ENCODE assay signal across 8 cellular contexts in genomic region chr17:8153550-8153956, GRCh38.
DNase-seq lines count a peak whose midpoint lies in the region; ATAC-seq and TF ChIP-seq lines count a peak whose summit lies in the region.

No MANE protein-coding gene starts in this region.

- no peak for ATAC-seq in GM21619 (IDR thresholded peaks at IDR 0.05; ENCODE audit: unreplicated experiment)

- H3K27ac ChIP-seq in HL-60 (replicated peaks), result peak overlapping the region; percentile 61

- DNase-seq in AG08396 (ENCODE audit: low spot score), result peak; percentile 81
- no peak for DNase-seq in HL-60 (ENCODE audit: low read depth in 1 of 2, low spot score in 1 of 2)
- DNase-seq in activated CD4-positive, alpha-beta T cell treated with anti-CD3 and anti-CD28 coated beads, Interleukin-2, amount 50 U/mL, for 48 hours, result peak; percentile 70 to 79
- peak; percentile 98 for DNase-seq in epithelial cell of esophagus (ENCODE audit: low read depth)
- DNase-seq in midbrain (lab: John Stamatoyannopoulos, UW), result peak; percentile 74
- DNase-seq in stromal cell of bone marrow (ENCODE audit: low read depth), result peak; percentile 98
- no peak for DNase-seq in DMS114 treated with DMSO at 0.1 percent for 48 hours (lab: John Stamatoyannopoulos, UW; ENCODE audit: unreplicated experiment)

- no peaks in the 10 kb centered on the region for H3K27me3 ChIP-seq in HL-60 (ENCODE audit: insufficient read depth, poor library complexity, severe bottlenecking)

- no peak overlapping the region for H3K4me3 ChIP-seq in HL-60 (replicated peaks; ENCODE audit: insufficient read depth, low read length)
- H3K4me3 ChIP-seq in epithelial cell of esophagus (ENCODE audit: low read length), result peak overlapping the region; percentile 100

- TF ChIP-seq CTCF in HL-60 (IDR thresholded peaks at IDR 0.05; ENCODE audit: insufficient read depth, low read length) (no peak), epithelial cell of esophagus (IDR thresholded peaks at IDR 0.05; ENCODE audit: insufficient read depth, low read depth, low read length, missing control alignments) (no peak)

Comparison
In these comparisons a context has a peak if more than half of its experiments do, and no peak if none do; other contexts are left out.
1. DNase-seq: peak in AG08396 (single experiment), activated CD4-positive, alpha-beta T cell treated with anti-CD3 and anti-CD28 coated beads, Interleukin-2, amount 50 U/mL, for 48 hours (2 of 2), epithelial cell of esophagus (single experiment), midbrain (single experiment) and stromal cell of bone marrow (single experiment); none in HL-60 (0 of 2) and DMS114 treated with DMSO at 0.1 percent for 48 hours (single experiment).